23 cellular contexts compared by ENCODE assay signal in the genomic region with DNA sequence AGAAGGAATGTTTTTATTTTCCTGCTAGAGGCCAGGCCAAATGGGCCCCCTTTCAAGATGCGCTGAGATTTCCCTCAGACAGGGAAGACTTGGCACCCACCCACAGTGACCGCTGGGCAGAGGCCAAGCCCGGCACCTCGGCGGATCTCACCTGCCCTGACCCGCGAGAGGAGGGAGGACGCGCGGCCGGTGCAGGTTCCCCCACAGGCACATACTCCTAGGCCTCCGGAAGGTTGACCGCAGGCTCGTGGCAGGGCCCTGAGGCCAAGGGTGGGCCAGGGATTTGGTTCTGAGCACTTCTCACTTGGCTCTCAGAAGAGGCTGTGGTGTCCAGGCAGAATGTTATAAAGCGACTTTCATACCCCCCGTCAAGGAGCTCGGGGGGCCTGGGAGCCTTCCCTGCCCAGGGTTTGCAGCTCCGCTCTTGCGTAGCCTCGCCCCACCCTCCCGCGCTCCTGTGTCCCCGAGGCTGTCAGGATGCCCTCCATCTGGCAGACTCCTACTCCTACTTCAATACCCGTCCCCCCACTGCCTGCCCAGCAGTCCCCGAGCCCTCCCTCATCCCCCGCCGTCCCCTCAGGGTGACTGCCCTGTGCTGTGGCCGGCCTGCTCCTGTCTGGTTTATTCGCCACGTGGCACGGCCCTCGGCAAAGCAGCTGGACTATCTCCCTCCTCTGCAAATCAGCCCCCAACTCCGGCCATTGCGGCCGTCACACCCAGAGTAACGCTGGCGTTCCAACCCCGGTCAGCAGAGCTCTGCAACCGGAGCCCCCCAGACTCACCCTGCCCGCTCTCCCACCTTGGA. TPM values are rescaled to one million over a fixed set of nuclear protein-coding genes. Genes with fewer than 3 reads are reported as not detected.
A peak's percentile ranks its signal among the peaks of the same experiment; 100 is the strongest.
DNase-seq lines count a peak whose midpoint lies in the region; ATAC-seq and TF ChIP-seq lines count a peak whose summit lies in the region.
"Had no signal": no experiment of that assay in that cellular context is flagged by ENCODE, and none has a peak within 500 bp of the region (broad histone marks: within the 10 kb centered on the region; RNA-seq: fewer than 3 reads in every experiment).

No MANE protein-coding gene starts in this region.

- H3K36me3 Mint-ChIP-seq in activated T-helper 17 cell treated with anti-CD3 and anti-CD28 coated beads, Interleukin-2, amount 50 U/mL, for 72 hours (ENCODE audit: low read depth), result no peaks in the 10 kb centered on the region
- H3K36me3 Mint-ChIP-seq: CD14-positive monocyte had no signal

- no peak overlapping the region for H3K4me3 ChIP-seq in HEK293 (ENCODE audit: low read depth, low read length)
- H3K4me3 ChIP-seq in SJCRH30, result no peak overlapping the region
- no peak overlapping the region for H3K4me3 ChIP-seq in lower lobe of right lung
- H3K4me3 ChIP-seq: A549; BLaER1 treated with 17β-estradiol and CSF1 and Interleukin-3, amounts not matched to agents 10 nM and 100 nM; GM23338 had no signal

- no peaks in the 10 kb centered on the region for H3K4me1 Mint-ChIP-seq in activated T-helper 17 cell treated with anti-CD3 and anti-CD28 coated beads, Interleukin-2, amount 50 U/mL, for 72 hours
- H3K4me1 Mint-ChIP-seq: CD14-positive monocyte; CD8-positive, alpha-beta memory T cell had no signal

- H3K4me3 Mint-ChIP-seq in activated T-helper 17 cell treated with anti-CD3 and anti-CD28 coated beads, Interleukin-2, amount 50 U/mL, for 72 hours, result no peak overlapping the region
- H3K4me3 Mint-ChIP-seq: CD14-positive monocyte; CD4-positive, alpha-beta T cell; CD8-positive, alpha-beta memory T cell; GM23338 had no signal

- H3K27me3 ChIP-seq in SJCRH30 (no peaks in the 10 kb centered on the region), lower lobe of right lung (ENCODE audit: low read depth) (no peaks in the 10 kb centered on the region)
- H3K27me3 ChIP-seq: BE2C had no signal

- H3K36me3 ChIP-seq in HEK293 (ENCODE audit: control insufficient read depth in 2 of 2, insufficient read depth in 1 of 2, low read length in 2 of 2) (no peaks in the 10 kb centered on the region), SJCRH30 (no peaks in the 10 kb centered on the region), lower lobe of right lung (no peaks in the 10 kb centered on the region)
- H3K36me3 ChIP-seq: BE2C; BLaER1 treated with 17β-estradiol and CSF1 and Interleukin-3, amounts not matched to agents 10 nM and 100 nM had no signal

- no peaks in the 10 kb centered on the region for H3K27me3 Mint-ChIP-seq in activated T-helper 17 cell treated with anti-CD3 and anti-CD28 coated beads, Interleukin-2, amount 50 U/mL, for 72 hours
- H3K27me3 Mint-ChIP-seq: CD4-positive, alpha-beta T cell; CD8-positive, alpha-beta memory T cell had no signal

- no peak overlapping the region for H3K27ac Mint-ChIP-seq in activated T-helper 17 cell treated with anti-CD3 and anti-CD28 coated beads, Interleukin-2, amount 50 U/mL, for 72 hours
- H3K27ac Mint-ChIP-seq: CD14-positive monocyte; CD4-positive, alpha-beta T cell; GM23338 had no signal

- H3K27ac ChIP-seq in HEK293 (ENCODE audit: extremely low read depth, low read depth, low read length) (no peak overlapping the region), SJCRH30 (peak overlapping the region; percentile 94; the same call in 1 of the 2 replicates), lower lobe of right lung (no peak overlapping the region)
- H3K27ac ChIP-seq: A549; BLaER1 treated with 17β-estradiol and CSF1 and Interleukin-3, amounts not matched to agents 10 nM and 100 nM had no signal

- POLR2A ChIA-PET in HEK293 (lab: Yijun Ruan, JAX), result no interaction called here

- no peaks in the 10 kb centered on the region for H3K9me3 Mint-ChIP-seq in activated T-helper 17 cell treated with anti-CD3 and anti-CD28 coated beads, Interleukin-2, amount 50 U/mL, for 72 hours
- H3K9me3 Mint-ChIP-seq: CD4-positive, alpha-beta T cell; CD8-positive, alpha-beta memory T cell had no signal

- peak; percentile 53 for DNase-seq in Right ventricle myocardium inferior (ENCODE audit: missing footprints)
- no peak for DNase-seq in left ventricle myocardium superior
- no peak for DNase-seq in SJCRH30
- DNase-seq in lower lobe of right lung, result peak; percentile 44
- DNase-seq in NCI-H2196 (lab: John Stamatoyannopoulos, UW; ENCODE audit: unreplicated experiment), result no peak
- DNase-seq in HuH-7 (ENCODE audit: low spot score), result no peak
- DNase-seq: 8988T; ACHN; AML-193; BE2C; Calu3; CD4-positive, alpha-beta T cell; CD8-positive, alpha-beta memory T cell; DMS53; DMS79 treated with DMSO at 0.1 percent for 48 hours; GF-D8; HCEC 1CT had no signal

- no peak for ATAC-seq in Right ventricle myocardium inferior
- ATAC-seq in left ventricle myocardium superior, result no peak
- peak in 1 of 2 donors; percentile 14 for ATAC-seq in lower lobe of right lung
- ATAC-seq in activated T-helper 17 cell treated with anti-CD3 and anti-CD28 coated beads, Interleukin-2, amount 50 U/mL, for 72 hours (replicated peaks), result no peak
- ATAC-seq: GM23338 had no signal

- CTCF ChIA-PET in HEK293 (lab: Yijun Ruan, JAX), result interaction anchor here (0.5 kb wide), 1 partner anchor 302 kb away, joined by 3 read pairs; no protein-coding TSS in a partner anchor

- H3K9me3 ChIP-seq in HEK293 (ENCODE audit: control insufficient read depth, insufficient read depth, low read depth, low read length) (no peaks in the 10 kb centered on the region), SJCRH30 (replicated peaks) (no peaks in the 10 kb centered on the region), lower lobe of right lung (no peaks in the 10 kb centered on the region)
- H3K9me3 ChIP-seq: A549 had no signal

- H3K4me1 ChIP-seq in HEK293 (ENCODE audit: control insufficient read depth, insufficient read depth, low read length) (no peaks in the 10 kb centered on the region), SJCRH30 (peaks cover 32% of the 10 kb centered on the region), lower lobe of right lung (no peaks in the 10 kb centered on the region)
- H3K4me1 ChIP-seq: A549, BE2C had no signal

- intact Hi-C loops in Right ventricle myocardium inferior (cut with DNase I), result no loop called here
- intact Hi-C loops in left ventricle myocardium superior (cut with micrococcal nuclease), result no loop called here
- intact Hi-C loops in lower lobe of right lung (cut with DNase I), result no loop called here

- TF ChIP-seq CTCF in HEK293 (tag by site-specific recombination; IDR thresholded peaks at IDR 0.05) (no peak), lower lobe of right lung (IDR thresholded peaks at IDR 0.05) (no peak)

TF ChIP-seq in HEK293, 187 proteins besides CTCF, POLR2A, EP300 and RAD21:
- TF ChIP-seq ZNF239 (tag by site-specific recombination; IDR thresholded peaks at IDR 0.05) (no peak), ZFP3 (tag by site-specific recombination; IDR thresholded peaks at IDR 0.05; ENCODE audit: low read depth) (peak; percentile 69)

RNA-seq across cellular contexts. Expression of a gene that starts 50.6 kb away (rescaled TPM):
- 37.2 TPM for total RNA-seq in Right ventricle myocardium inferior
- total RNA-seq in left ventricle myocardium superior, result 32.7 TPM
- 26.9 and 31.6 TPM in 2 replicates for total RNA-seq in SJCRH30 (2014; rRNA removed; shearing (Covaris generic))
- 27.1 TPM for total RNA-seq in lower lobe of right lung
- total RNA-seq in activated T-helper 17 cell treated with anti-CD3 and anti-CD28 coated beads, Interleukin-2, amount 50 U/mL, for 72 hours, result 10 to 100 TPM; 11.9 to 28.1 TPM

Comparison
In these comparisons a context has a peak if more than half of its experiments do, and no peak if none do; other contexts are left out.
1. DNase-seq: peak in Right ventricle myocardium inferior (single experiment) and lower lobe of right lung (single experiment); none in left ventricle myocardium superior (single experiment), SJCRH30 (0 of 2), NCI-H2196 (single experiment) and HuH-7 (single experiment).